ENCODE assay signal across 1 cellular context in the genomic region with DNA sequence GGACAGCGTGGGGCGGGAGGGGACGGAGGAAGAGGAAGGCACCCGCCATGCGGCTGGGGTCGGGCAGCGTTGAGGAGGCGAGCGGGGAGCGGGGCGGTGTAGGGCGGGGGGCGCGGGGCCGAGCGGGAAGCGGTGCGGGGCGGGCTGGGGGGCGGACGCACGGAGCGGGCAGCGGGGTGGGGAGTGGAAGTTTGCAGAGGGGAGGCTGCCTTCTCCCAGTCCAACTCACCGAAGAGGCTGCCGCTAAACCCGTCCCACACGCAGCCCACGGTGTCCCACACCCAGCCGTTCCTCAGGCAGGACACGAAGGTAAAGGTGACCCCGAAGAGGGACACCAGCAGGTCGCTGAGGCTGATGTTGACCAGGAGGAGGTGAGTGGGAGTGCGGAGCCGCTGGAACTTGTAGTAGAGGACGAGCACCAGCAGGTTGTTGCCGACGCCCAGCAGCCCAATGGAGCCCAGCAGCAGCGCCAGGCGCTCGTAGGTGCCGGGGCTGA.
TF ChIP-seq lines count a peak whose summit lies in the region.

No MANE protein-coding gene starts in this region.

TF ChIP-seq in K562, 482 proteins besides CTCF, POLR2A, EP300 and RAD21 (continued from another document):
- TF ChIP-seq, protein P1, sequence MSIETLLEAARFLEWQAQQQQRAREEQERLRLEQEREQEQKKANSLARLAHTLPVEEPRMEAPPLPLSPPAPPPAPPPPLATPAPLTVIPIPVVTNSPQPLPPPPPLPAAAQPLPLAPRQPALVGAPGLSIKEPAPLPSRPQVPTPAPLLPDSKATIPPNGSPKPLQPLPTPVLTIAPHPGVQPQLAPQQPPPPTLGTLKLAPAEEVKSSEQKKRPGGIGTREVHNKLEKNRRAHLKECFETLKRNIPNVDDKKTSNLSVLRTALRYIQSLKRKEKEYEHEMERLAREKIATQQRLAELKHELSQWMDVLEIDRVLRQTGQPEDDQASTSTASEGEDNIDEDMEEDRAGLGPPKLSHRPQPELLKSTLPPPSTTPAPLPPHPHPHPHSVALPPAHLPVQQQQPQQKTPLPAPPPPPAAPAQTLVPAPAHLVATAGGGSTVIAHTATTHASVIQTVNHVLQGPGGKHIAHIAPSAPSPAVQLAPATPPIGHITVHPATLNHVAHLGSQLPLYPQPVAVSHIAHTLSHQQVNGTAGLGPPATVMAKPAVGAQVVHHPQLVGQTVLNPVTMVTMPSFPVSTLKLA (conservative IDR thresholded peaks at IDR 0.05) = 0 out of 4 replicates have a peak, but pooled peaks of 1 of the 2 experiments have one; percentile 2
- TF ChIP-seq CEBPB (tag; IDR thresholded peaks at IDR 0.05) (no peak), HDAC2 (IDR thresholded peaks at IDR 0.05) (no peak), RBM22 (IDR thresholded peaks at IDR 0.05; ENCODE audit: low read depth, low read length, poor library complexity, severe bottlenecking) (peak; percentile 7), PATZ1 (CRISPR knock-in tag; IDR thresholded peaks at IDR 0.05; ENCODE audit: borderline replicate concordance) (no peak), KDM5B (IDR thresholded peaks at IDR 0.05; ENCODE audit: insufficient replicate concordance, low read depth, low read length) (peak; percentile 22), ZNF316 (IDR thresholded peaks at IDR 0.05) (peak; percentile 88), ESRRA (IDR thresholded peaks at IDR 0.05; ENCODE audit: borderline replicate concordance, low read depth) (peak; percentile 30), ZNF143 (CRISPR knock-in tag; IDR thresholded peaks at IDR 0.05) (no peak), E2F4 (CRISPR knock-in tag; IDR thresholded peaks at IDR 0.05; ENCODE audit: low read depth) (0 out of 2 replicates have a peak, but pooled peaks have one; percentile 14), MAZ (CRISPR knock-in tag; conservative IDR thresholded peaks at IDR 0.05 in 1 of 2, IDR thresholded peaks at IDR 0.05 in 1 of 2) (peak in 1 of 2 experiments; percentile 42; a peak in 2 of 4 replicates)
- TF ChIP-seq, protein P2, sequence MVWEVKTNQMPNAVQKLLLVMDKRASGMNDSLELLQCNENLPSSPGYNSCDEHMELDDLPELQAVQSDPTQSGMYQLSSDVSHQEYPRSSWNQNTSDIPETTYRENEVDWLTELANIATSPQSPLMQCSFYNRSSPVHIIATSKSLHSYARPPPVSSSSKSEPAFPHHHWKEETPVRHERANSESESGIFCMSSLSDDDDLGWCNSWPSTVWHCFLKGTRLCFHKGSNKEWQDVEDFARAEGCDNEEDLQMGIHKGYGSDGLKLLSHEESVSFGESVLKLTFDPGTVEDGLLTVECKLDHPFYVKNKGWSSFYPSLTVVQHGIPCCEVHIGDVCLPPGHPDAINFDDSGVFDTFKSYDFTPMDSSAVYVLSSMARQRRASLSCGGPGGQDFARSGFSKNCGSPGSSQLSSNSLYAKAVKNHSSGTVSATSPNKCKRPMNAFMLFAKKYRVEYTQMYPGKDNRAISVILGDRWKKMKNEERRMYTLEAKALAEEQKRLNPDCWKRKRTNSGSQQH (CRISPR knock-in tag; IDR thresholded peaks at IDR 0.05) = peak; percentile 39; the same call in 1 of the 2 replicates
